ENCODE assay signal across 8 cellular contexts in the genomic region with DNA sequence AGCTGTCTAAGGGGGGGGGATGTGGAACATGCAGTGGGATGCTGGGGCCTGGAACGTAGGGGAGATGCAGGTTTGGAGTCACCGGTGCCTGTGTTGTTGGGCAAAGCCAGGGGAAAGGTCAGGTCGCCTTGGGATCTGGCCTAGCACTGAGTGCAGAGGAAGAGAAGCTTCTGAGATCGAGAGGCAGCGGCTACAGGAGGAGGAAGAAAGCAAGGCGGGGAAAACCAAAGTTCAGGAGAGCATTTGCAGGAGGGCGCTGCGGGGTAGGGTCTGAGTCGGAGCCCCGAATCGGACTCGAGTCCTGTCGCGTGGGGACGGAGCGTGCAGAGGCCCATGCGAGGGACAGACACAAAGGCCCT. TPM values are rescaled to one million over a fixed set of nuclear protein-coding genes. Genes with fewer than 3 reads are reported as not detected.
DNase-seq lines count a peak whose midpoint lies in the region; TF ChIP-seq lines count a peak whose summit lies in the region.

No MANE protein-coding gene starts in this region.

- peak overlapping the region; percentile 87 to 94 (median 89) for H3K4me3 Mint-ChIP-seq in CD8-positive, alpha-beta memory T cell
- peak overlapping the region; percentile 93 for H3K4me3 Mint-ChIP-seq in neural crest cell

- peak overlapping the region; percentile 41 for H3K27ac ChIP-seq in CD8-positive, alpha-beta memory T cell (ENCODE audit: low read depth, low read length)
- peak overlapping the region; percentile 48 to 99 (median 96) for H3K27ac ChIP-seq in dorsolateral prefrontal cortex

- intact Hi-C loops in dorsolateral prefrontal cortex (cut with DNase I), result loop anchor here (5.0 to 10.0 kb wide), 2 partner anchors 36 to 268 kb away; no protein-coding TSS in a partner anchor

- CTCF ChIA-PET in CD8-positive, alpha-beta memory T cell (lab: Charles Lee), result interaction anchor here (1.3 to 7.5 kb wide), 15 partner anchors 9 to 203 kb away, joined by 3 to 193 read pairs (median 12); a partner anchor contains a TSS

- peaks cover 3 to 17% (median 4%) of the 10 kb centered on the region in 3 donors for H3K36me3 Mint-ChIP-seq in CD8-positive, alpha-beta memory T cell
- H3K36me3 Mint-ChIP-seq in neural crest cell (ENCODE audit: low read depth), result no peaks in the 10 kb centered on the region

- peaks cover 56% of the 10 kb centered on the region for H3K4me1 ChIP-seq in CD8-positive, alpha-beta memory T cell (ENCODE audit: insufficient read depth, low read length)

- peak overlapping the region; percentile 80 to 97 (median 92) for H3K27ac Mint-ChIP-seq in CD8-positive, alpha-beta memory T cell
- peak overlapping the region; percentile 97 for H3K27ac Mint-ChIP-seq in neural crest cell (ENCODE audit: unreplicated experiment)

- no peak for TF ChIP-seq CTCF in dorsolateral prefrontal cortex (IDR thresholded peaks at IDR 0.05 in 54 of 56, conservative IDR thresholded peaks at IDR 0.05 in 2 of 56; ENCODE audit: low read depth in 1 of 56, partially characterized antibody in 56 of 56)
- no peak for TF ChIP-seq CTCF in neural crest cell (conservative IDR thresholded peaks at IDR 0.05)

- peak overlapping the region; percentile 64 for H3K4me3 ChIP-seq in CD8-positive, alpha-beta memory T cell (ENCODE audit: low read length)
- H3K4me3 ChIP-seq in MG63 (peak overlapping the region; percentile 95), dorsolateral prefrontal cortex (peak overlapping the region; percentile 65 to 99 (median 89))

- H3K27me3 ChIP-seq in CD8-positive, alpha-beta memory T cell (ENCODE audit: insufficient read depth, low read length, poor library complexity, severe bottlenecking), result no peaks in the 10 kb centered on the region
- no peaks in the 10 kb centered on the region for H3K27me3 ChIP-seq in MG63
- H3K27me3 ChIP-seq in dorsolateral prefrontal cortex, result no peaks in the 10 kb centered on the region

- no peaks in the 10 kb centered on the region for H3K36me3 ChIP-seq in CD8-positive, alpha-beta memory T cell (ENCODE audit: insufficient read depth, low read length)
- peaks cover 8% of the 10 kb centered on the region; the same call in 1 of the 2 replicates for H3K36me3 ChIP-seq in MG63

- H3K27me3 Mint-ChIP-seq in CD8-positive, alpha-beta memory T cell, result peaks cover 0 to 4% of the 10 kb centered on the region in 2 donors
- peaks cover 3% of the 10 kb centered on the region for H3K27me3 Mint-ChIP-seq in neural crest cell (ENCODE audit: low read depth)

- no peaks in the 10 kb centered on the region for H3K9me3 Mint-ChIP-seq in CD8-positive, alpha-beta memory T cell
- H3K9me3 Mint-ChIP-seq in neural crest cell, result no peaks in the 10 kb centered on the region

- peaks cover 51 to 60% (median 56%) of the 10 kb centered on the region in 3 donors for H3K4me1 Mint-ChIP-seq in CD8-positive, alpha-beta memory T cell
- H3K4me1 Mint-ChIP-seq in neural crest cell, result peaks cover 43% of the 10 kb centered on the region

- DNase-seq in CD8-positive, alpha-beta memory T cell, result peak in 1 of 5 donors; percentile 54
- DNase-seq in MG63 (no peak), dorsolateral prefrontal cortex (peak in 2 of 10 donors; percentile 28 to 38), neural crest cell (ENCODE audit: low read depth, low spot score) (no peak), H4 (ENCODE audit: low spot score) (no peak), GM03348 (ENCODE audit: low spot score) (no peak), foreskin melanocyte (no peak)
- DNase-seq in stimulated activated CD4-positive, alpha-beta T cell treated with anti-CD3 and anti-CD28 coated beads, Interleukin-12 subunit alpha, Interleukin-12 subunit beta, amount 100 ng/mL, for 4 hours, result no peak

- POLR2A ChIA-PET in CD8-positive, alpha-beta memory T cell (lab: Charles Lee), result interaction anchor here (0.8 to 4.1 kb wide), 2 partner anchors 20 to 97 kb away, joined by 3 to 69 read pairs; no protein-coding TSS in a partner anchor

- no peaks in the 10 kb centered on the region for H3K9me3 ChIP-seq in CD8-positive, alpha-beta memory T cell (ENCODE audit: low read length)
- no peaks in the 10 kb centered on the region for H3K9me3 ChIP-seq in MG63

RNA-seq across cellular contexts. Expression of a gene that starts 1.0 kb away (rescaled TPM):
- 100 to 1,000 TPM; 104 to 108 TPM for total RNA-seq in CD8-positive, alpha-beta memory T cell
- polyA plus RNA-seq in CD8-positive, alpha-beta memory T cell, result 73.5 TPM
- 35.8 and 99.5 TPM in 2 replicates for total RNA-seq in MG63 (2014; rRNA removed; shearing (Covaris generic); ENCODE audit: low replicate concordance)
- total RNA-seq in dorsolateral prefrontal cortex (100 to 1,000 TPM; 110 to 346 (median 179) TPM), neural crest cell (297 and 320 TPM in 2 replicates)
- total RNA-seq in H4 (2014; rRNA removed; shearing (Covaris generic)), result 19.6 and 29.3 TPM in 2 replicates
